In genomic region chr1:70979313-70979712, GRCh38 we compare ENCODE assay signal across 26 cellular contexts.
"Had no signal": no experiment of that assay in that cellular context is flagged by ENCODE, and none has a peak within 500 bp of the region (broad histone marks: within the 10 kb centered on the region; RNA-seq: fewer than 3 reads in every experiment).

No MANE protein-coding gene starts in this region.

- H3K4me1 ChIP-seq: esophagus muscularis mucosa, left ventricle myocardium inferior, sigmoid colon, vagina had no signal

- H3K4me2 ChIP-seq: neural progenitor cell had no signal

- H3K27ac ChIP-seq: brain microvascular endothelial cell, esophagus muscularis mucosa, left ventricle myocardium inferior, neural progenitor cell, sigmoid colon, vagina, WERI-Rb-1 had no signal

- H3K36me3 ChIP-seq: brain microvascular endothelial cell, esophagus muscularis mucosa, left ventricle myocardium inferior, neural progenitor cell, sigmoid colon, vagina, WERI-Rb-1 had no signal

- FAIRE-seq: frontal cortex had no signal

- H3K9ac ChIP-seq: neural progenitor cell had no signal

- DNase-seq: activated CD4-positive, alpha-beta T cell treated with anti-CD3 and anti-CD28 coated beads, Interleukin-2, amount 10 ng/mL, durations not matched to agents 7 days and 5 days; activated CD4-positive, CD25-positive, alpha-beta regulatory T cell treated with anti-CD3 and anti-CD28 coated beads, Interleukin-2, amount 50 U/mL, for 72 hours; activated CD8-positive, alpha-beta memory T cell treated with anti-CD3 and anti-CD28 coated beads, Interleukin-2, amount 10 ng/mL, durations not matched to agents 7 days and 5 days; activated CD8-positive, alpha-beta T cell treated with anti-CD3 and anti-CD28 coated beads for 36 hours; activated gamma-delta T cell; activated naive CD4-positive, alpha-beta T cell treated with anti-CD3 and anti-CD28 coated beads, Interleukin-2, amount 50 U/mL, for 16 hours; activated T-cell treated with anti-CD3 and anti-CD28 coated beads for 4 hours; brain microvascular endothelial cell; caudate nucleus; dermis blood vessel endothelial cell; effector memory CD4-positive, alpha-beta T cell; glutamatergic neuron; hippocampal formation; left ventricle myocardium inferior; naive thymus-derived CD8-positive, alpha-beta T cell; sigmoid colon; stimulated activated CD4-positive, alpha-beta T cell treated with anti-CD3 and anti-CD28 coated beads, Interleukin-2, amount 100 ng/mL, for 48 hours; stimulated activated CD8-positive, alpha-beta memory T cell treated with anti-CD3 and anti-CD28 coated beads, Interleukin-4, amount 100 ng/mL, for 48 hours; stimulated activated naive B cell treated with anti-CD40 and anti-IgM and Interleukin-4, amounts not matched to agents 10 μg/mL and 1 μg/mL and 100 μg/mL, for 72 hours; trophoblast cell; WERI-Rb-1 had no signal

- H3K27me3 ChIP-seq: brain microvascular endothelial cell, esophagus muscularis mucosa, neural progenitor cell, sigmoid colon, vagina had no signal

- H3K27ac Mint-ChIP-seq: activated CD4-positive, alpha-beta T cell treated with anti-CD3 and anti-CD28 coated beads, Interleukin-2, amount 10 ng/mL, durations not matched to agents 7 days and 5 days; activated CD8-positive, alpha-beta memory T cell treated with anti-CD3 and anti-CD28 coated beads, Interleukin-2, amount 10 ng/mL, durations not matched to agents 7 days and 5 days; activated CD8-positive, alpha-beta T cell treated with anti-CD3 and anti-CD28 coated beads for 36 hours; activated T-helper 1 cell treated with anti-CD3 and anti-CD28 coated beads, Interleukin-12 subunit alpha, Interleukin-12 subunit beta, Interleukin-2, Interleukin-4 antibody, amounts not matched to agents 30 ng/mL and 10 ng/mL and 1 ng/mL, durations not matched to agents 14 hours and 24 hours and 36 hours; naive thymus-derived CD8-positive, alpha-beta T cell; neural progenitor cell; stimulated activated naive B cell treated with anti-CD40 and anti-IgM and Interleukin-4, amounts not matched to agents 10 μg/mL and 1 μg/mL and 100 μg/mL, for 72 hours had no signal

- H3K9me3 Mint-ChIP-seq: activated CD4-positive, alpha-beta T cell treated with anti-CD3 and anti-CD28 coated beads, Interleukin-2, amount 10 ng/mL, durations not matched to agents 7 days and 5 days; activated CD8-positive, alpha-beta T cell treated with anti-CD3 and anti-CD28 coated beads for 36 hours; activated T-helper 1 cell treated with anti-CD3 and anti-CD28 coated beads, Interleukin-12 subunit alpha, Interleukin-12 subunit beta, Interleukin-2, Interleukin-4 antibody, amounts not matched to agents 30 ng/mL and 10 ng/mL and 1 ng/mL, durations not matched to agents 14 hours and 24 hours and 36 hours; naive thymus-derived CD8-positive, alpha-beta T cell; neural progenitor cell; stimulated activated naive B cell treated with anti-CD40 and anti-IgM and Interleukin-4, amounts not matched to agents 10 μg/mL and 1 μg/mL and 100 μg/mL, for 72 hours had no signal

- H3K36me3 Mint-ChIP-seq: activated CD8-positive, alpha-beta memory T cell treated with anti-CD3 and anti-CD28 coated beads, Interleukin-2, amount 10 ng/mL, durations not matched to agents 7 days and 5 days; naive thymus-derived CD8-positive, alpha-beta T cell; neural progenitor cell; stimulated activated naive B cell treated with anti-CD40 and anti-IgM and Interleukin-4, amounts not matched to agents 10 μg/mL and 1 μg/mL and 100 μg/mL, for 72 hours had no signal

- H3K9me3 ChIP-seq: esophagus muscularis mucosa, left ventricle myocardium inferior, sigmoid colon, vagina had no signal

- H3K4me3 ChIP-seq: esophagus muscularis mucosa, left ventricle myocardium inferior, neural progenitor cell, sigmoid colon, vagina had no signal

- ATAC-seq: activated CD8-positive, alpha-beta memory T cell treated with anti-CD3 and anti-CD28 coated beads, Interleukin-2, amount 10 ng/mL, durations not matched to agents 7 days and 5 days; activated CD8-positive, alpha-beta T cell treated with anti-CD3 and anti-CD28 coated beads for 36 hours; naive thymus-derived CD8-positive, alpha-beta T cell had no signal
